ENCODE assay signal across 27 cellular contexts in genomic region chr2:163281717-163282116, GRCh38.
"Had no signal": no experiment of that assay in that cellular context is flagged by ENCODE, and none has a peak within 500 bp of the region (broad histone marks: within the 10 kb centered on the region; RNA-seq: fewer than 3 reads in every experiment).

No MANE protein-coding gene starts in this region.

- ATAC-seq: effector memory CD8-positive, alpha-beta T cell; esophagus mucosa; gastrocnemius medialis; heart right ventricle; left cardiac atrium; left lung; left ventricle myocardium superior; lower lobe of right lung; mucosa of descending colon had no signal

- H3K9me3 Mint-ChIP-seq: dendritic cell treated with granulocyte-macrophage colony-stimulating factor and Interleukin-4, amounts not matched to agents 40 ng/mL and 50 ng/mL, for 4 days; endodermal cell had no signal

- FAIRE-seq: islet of Langerhans, keratinocyte had no signal

- H3K27me3 ChIP-seq: colonic mucosa, esophagus squamous epithelium, gastrocnemius medialis, heart right ventricle, left lung had no signal

- H3K4me1 ChIP-seq: colonic mucosa, esophagus squamous epithelium, gastrocnemius medialis, heart right ventricle, left lung, lower lobe of right lung had no signal

- H3K36me3 Mint-ChIP-seq: mesothelial cell of epicardium, naive B cell had no signal

- DNase-seq: colonic mucosa; cortex of kidney; effector CD8-positive, alpha-beta T cell; effector memory CD8-positive, alpha-beta T cell; endodermal cell; erythroblast; esophagus squamous epithelium; foreskin fibroblast; foreskin melanocyte; gastrocnemius medialis; glutamatergic neuron; head of caudate nucleus; heart right ventricle; hippocampal formation; left cardiac atrium; left lung; left ventricle myocardium superior; lower lobe of right lung; mesenchymal stem cell; mucosa of descending colon; naive B cell had no signal

- H3K27ac ChIP-seq: colonic mucosa, epithelial cell of prostate, esophagus squamous epithelium, gastrocnemius medialis, heart right ventricle, left lung, lower lobe of right lung had no signal

- H3K36me3 ChIP-seq: colonic mucosa, esophagus squamous epithelium, gastrocnemius medialis, heart right ventricle, left lung, lower lobe of right lung had no signal

- H3K4me1 Mint-ChIP-seq: endodermal cell, mesothelial cell of epicardium, naive B cell had no signal

- H3K9me3 ChIP-seq: colonic mucosa, esophagus squamous epithelium, gastrocnemius medialis, mucosa of descending colon had no signal

- H3K27me3 Mint-ChIP-seq: dendritic cell treated with granulocyte-macrophage colony-stimulating factor and Interleukin-4, amounts not matched to agents 40 ng/mL and 50 ng/mL, for 4 days; effector memory CD8-positive, alpha-beta T cell; naive B cell had no signal

- H3K27ac Mint-ChIP-seq: dendritic cell treated with granulocyte-macrophage colony-stimulating factor and Interleukin-4, amounts not matched to agents 40 ng/mL and 50 ng/mL, for 4 days; effector memory CD8-positive, alpha-beta T cell; mesothelial cell of epicardium; naive B cell had no signal

- H3K4me3 Mint-ChIP-seq: dendritic cell treated with granulocyte-macrophage colony-stimulating factor and Interleukin-4, amounts not matched to agents 40 ng/mL and 50 ng/mL, for 4 days; effector memory CD8-positive, alpha-beta T cell; endodermal cell; mesothelial cell of epicardium; naive B cell had no signal

- H3K4me3 ChIP-seq: colonic mucosa, esophagus squamous epithelium, gastrocnemius medialis, heart right ventricle, left lung, lower lobe of right lung, mucosa of descending colon had no signal
